ENCODE assay signal across 24 cellular contexts in genomic region chr9:88326936-88327335, GRCh38.
A peak's percentile ranks its signal among the peaks of the same experiment; 100 is the strongest.
DNase-seq lines count a peak whose midpoint lies in the region; ATAC-seq and FAIRE-seq lines count a peak whose summit lies in the region.
"Had no signal": no experiment of that assay in that cellular context is flagged by ENCODE, and none has a peak within 500 bp of the region (broad histone marks: within the 10 kb centered on the region; RNA-seq: fewer than 3 reads in every experiment).

No MANE protein-coding gene starts in this region.

- H3K36me3 Mint-ChIP-seq in activated T-cell treated with anti-CD3 and anti-CD28 coated beads, Interleukin-2, amount 50 U/mL, for 72 hours (ENCODE audit: insufficient read depth in 2 of 2) = no peaks in the 10 kb centered on the region
- peaks cover 2% of the 10 kb centered on the region for H3K36me3 Mint-ChIP-seq in T-helper 17 cell (ENCODE audit: low read depth)

- no peak overlapping the region for H3K4me3 Mint-ChIP-seq in activated T-cell treated with anti-CD3 and anti-CD28 coated beads, Interleukin-2, amount 50 U/mL, for 72 hours
- no peak overlapping the region for H3K4me3 Mint-ChIP-seq in T-helper 17 cell
- H3K4me3 Mint-ChIP-seq: CD4-positive, alpha-beta T cell; CD8-positive, alpha-beta memory T cell had no signal

- no peak for FAIRE-seq in small intestine (lab: Jason Lieb, UNC)
- FAIRE-seq: A549, G401.6, GM12892, H1 had no signal

- no peaks in the 10 kb centered on the region for H3K27me3 Mint-ChIP-seq in activated T-cell treated with anti-CD3 and anti-CD28 coated beads, Interleukin-2, amount 50 U/mL, for 72 hours (ENCODE audit: low read depth)
- H3K27me3 Mint-ChIP-seq in T-helper 17 cell = no peaks in the 10 kb centered on the region
- H3K27me3 Mint-ChIP-seq: CD4-positive, alpha-beta T cell had no signal

- H3K4me2 ChIP-seq in BLaER1 treated with 17β-estradiol and CSF1 and Interleukin-3, amounts not matched to agents 10 nM and 100 nM = peak overlapping the region in 8 of 11 experiments; percentile 61 to 89 (median 78); a peak in 13 of 22 replicates
- H3K4me2 ChIP-seq: A549 had no signal

- peaks cover 35 to 78% (median 61%) of the 10 kb centered on the region in 10 experiments for H3K4me1 ChIP-seq in BLaER1 treated with 17β-estradiol and CSF1 and Interleukin-3, amounts not matched to agents 10 nM and 100 nM
- H3K4me1 ChIP-seq in small intestine (ENCODE audit: control insufficient read depth in 2 of 2, insufficient read depth in 1 of 2, low read depth in 1 of 2, low read length in 1 of 2) = no peaks in the 10 kb centered on the region
- H3K4me1 ChIP-seq: A549 had no signal

- H3K9ac ChIP-seq in BLaER1 treated with 17β-estradiol and CSF1 and Interleukin-3, amounts not matched to agents 10 nM and 100 nM = no peak overlapping the region
- H3K9ac ChIP-seq: GM23248 had no signal

- H3K36me3 ChIP-seq in BLaER1 treated with 17β-estradiol and CSF1 and Interleukin-3, amounts not matched to agents 10 nM and 100 nM = no peaks in the 10 kb centered on the region; a peak in 1 of 22 replicates
- no peaks in the 10 kb centered on the region for H3K36me3 ChIP-seq in small intestine (ENCODE audit: control insufficient read depth in 2 of 2, insufficient read depth in 2 of 2, low read length in 2 of 2)
- H3K36me3 ChIP-seq: BE2C had no signal

- H3K4me3 ChIP-seq in BLaER1 treated with 17β-estradiol and CSF1 and Interleukin-3, amounts not matched to agents 10 nM and 100 nM = no peak overlapping the region
- no peak overlapping the region for H3K4me3 ChIP-seq in small intestine (ENCODE audit: low read depth in 1 of 2, low read length in 2 of 2)
- H3K4me3 ChIP-seq: A549, GM23248 had no signal

- H3K27ac ChIP-seq in BLaER1 treated with 17β-estradiol and CSF1 and Interleukin-3, amounts not matched to agents 10 nM and 100 nM = peak overlapping the region in 7 of 11 experiments; percentile 17 to 99 (median 96); a peak in 10 of 22 replicates
- no peak overlapping the region for H3K27ac ChIP-seq in small intestine (ENCODE audit: low read depth in 1 of 2, low read length in 1 of 2)
- H3K27ac ChIP-seq: A549, C4-2B, GM23248 had no signal

- no peak for DNase-seq in activated T-cell treated with anti-CD3 and anti-CD28 coated beads, Interleukin-2, amount 50 U/mL, for 72 hours
- DNase-seq in activated T-cell treated with anti-CD3 and anti-CD28 coated beads, Interleukin-2, amount 50 U/mL, for 1 hour = no peak
- no peak for DNase-seq in T-helper 17 cell
- peak; percentile 20 for DNase-seq in small intestine
- DNase-seq in activated CD4-positive, alpha-beta T cell treated with anti-CD3 and anti-CD28 coated beads, Interleukin-2, amount 50 U/mL, for 4 hours = no peak
- DNase-seq in CD1c-positive myeloid dendritic cell (ENCODE audit: extremely low spot score) = no peak
- DNase-seq: 8988T; ACHN; AML-193; BE2C; Calu3; CD4-positive, alpha-beta T cell; CD8-positive, alpha-beta memory T cell; DMS53; DMS79 treated with DMSO at 0.1 percent for 48 hours; GM23248; H7; HCEC 1CT had no signal

- H3K9me3 ChIP-seq in BLaER1 treated with 17β-estradiol and CSF1 and Interleukin-3, amounts not matched to agents 10 nM and 100 nM (replicated peaks in 1 of 11) = peaks cover 5 to 37% (median 32%) of the 10 kb centered on the region in 11 experiments; a peak in 18 of 22 replicates
- H3K9me3 ChIP-seq in T-helper 17 cell (ENCODE audit: control insufficient read depth, low read length, poor library complexity, severe bottlenecking) = no peaks in the 10 kb centered on the region
- H3K9me3 ChIP-seq in small intestine (ENCODE audit: control insufficient read depth, low read depth) = no peaks in the 10 kb centered on the region
- H3K9me3 ChIP-seq: A549, BE2C had no signal

- H3K27me3 ChIP-seq in BLaER1 treated with 17β-estradiol and CSF1 and Interleukin-3, amounts not matched to agents 10 nM and 100 nM = no peaks in the 10 kb centered on the region
- H3K27me3 ChIP-seq in small intestine (ENCODE audit: control insufficient read depth in 2 of 2, insufficient read depth in 2 of 2, low read length in 2 of 2) = no peaks in the 10 kb centered on the region
- H3K27me3 ChIP-seq: BE2C had no signal

- H3K9me3 Mint-ChIP-seq in activated T-cell treated with anti-CD3 and anti-CD28 coated beads, Interleukin-2, amount 50 U/mL, for 72 hours = no peaks in the 10 kb centered on the region
- H3K9me3 Mint-ChIP-seq: CD4-positive, alpha-beta T cell; CD8-positive, alpha-beta memory T cell had no signal

- H4K20me1 ChIP-seq in BLaER1 treated with 17β-estradiol and CSF1 and Interleukin-3, amounts not matched to agents 10 nM and 100 nM = no peaks in the 10 kb centered on the region

- WGBS in small intestine, 3 donors = 75 to 88% (median 84%) methylated on average over 2 of the region's 2 CpGs

- H3K4me1 Mint-ChIP-seq in activated T-cell treated with anti-CD3 and anti-CD28 coated beads, Interleukin-2, amount 50 U/mL, for 72 hours (ENCODE audit: low read depth) = peaks cover 27% of the 10 kb centered on the region
- peaks cover 17% of the 10 kb centered on the region for H3K4me1 Mint-ChIP-seq in T-helper 17 cell

- peak overlapping the region; percentile 23 for H3K27ac Mint-ChIP-seq in activated T-cell treated with anti-CD3 and anti-CD28 coated beads, Interleukin-2, amount 50 U/mL, for 72 hours
- peak overlapping the region; percentile 3 for H3K27ac Mint-ChIP-seq in T-helper 17 cell
- H3K27ac Mint-ChIP-seq: CD4-positive, alpha-beta T cell had no signal

- no peak for ATAC-seq in activated T-cell treated with anti-CD3 and anti-CD28 coated beads, Interleukin-2, amount 50 U/mL, for 72 hours (replicated peaks in 1 of 2)
- no peak for ATAC-seq in T-helper 17 cell
- ATAC-seq: A549 had no signal

Comparison
In these comparisons a context has a peak if more than half of its experiments do, and no peak if none do; other contexts are left out.
1. H3K27ac ChIP-seq: peak in BLaER1 treated with 17β-estradiol and CSF1 and Interleukin-3, amounts not matched to agents 10 nM and 100 nM (7 of 11); none in small intestine (0 of 2).